ENCODE assay signal across 9 cellular contexts in genomic region chr1:172144445-172145060, GRCh38.
A peak's percentile ranks its signal among the peaks of the same experiment; 100 is the strongest.
DNase-seq lines count a peak whose midpoint lies in the region; ATAC-seq and TF ChIP-seq lines count a peak whose summit lies in the region.
"Had no signal": no experiment of that assay in that cellular context is flagged by ENCODE, and none has a peak within 500 bp of the region (broad histone marks: within the 10 kb centered on the region; RNA-seq: fewer than 3 reads in every experiment).

No MANE protein-coding gene starts in this region.

- peak overlapping the region; percentile 88 for H3K27ac Mint-ChIP-seq in stimulated activated effector memory CD8-positive, alpha-beta T cell treated with anti-CD3 and anti-CD28 coated beads, Interleukin-12 subunit alpha, Interleukin-12 subunit beta, amount 100 ng/mL, for 72 hours

- peak; percentile 79 for ATAC-seq in left lobe of liver
- ATAC-seq in stimulated activated effector memory CD8-positive, alpha-beta T cell treated with anti-CD3 and anti-CD28 coated beads, Interleukin-12 subunit alpha, Interleukin-12 subunit beta, amount 100 ng/mL, for 72 hours: no peak

- H3K4me1 Mint-ChIP-seq in stimulated activated effector memory CD8-positive, alpha-beta T cell treated with anti-CD3 and anti-CD28 coated beads, Interleukin-12 subunit alpha, Interleukin-12 subunit beta, amount 100 ng/mL, for 72 hours: peaks cover 17% of the 10 kb centered on the region

- H3K4me3 Mint-ChIP-seq in stimulated activated effector memory CD8-positive, alpha-beta T cell treated with anti-CD3 and anti-CD28 coated beads, Interleukin-12 subunit alpha, Interleukin-12 subunit beta, amount 100 ng/mL, for 72 hours: peak overlapping the region; percentile 2

- H3K4me3 ChIP-seq in brain microvascular endothelial cell (ENCODE audit: low read depth, low read length): peak overlapping the region; percentile 67

- H3K9me3 Mint-ChIP-seq in stimulated activated effector memory CD8-positive, alpha-beta T cell treated with anti-CD3 and anti-CD28 coated beads, Interleukin-12 subunit alpha, Interleukin-12 subunit beta, amount 100 ng/mL, for 72 hours: no peaks in the 10 kb centered on the region

- H3K36me3 ChIP-seq in brain microvascular endothelial cell (replicated peaks): no peaks in the 10 kb centered on the region

- DNase-seq in H4 (ENCODE audit: low spot score) (peak; percentile 81), brain microvascular endothelial cell (peak; percentile 93), left lobe of liver (ENCODE audit: low spot score) (peak; percentile 47), SHP77 treated with DMSO at 0.1 percent for 48 hours (lab: John Stamatoyannopoulos, UW) (no peak), KG1 (lab: John Stamatoyannopoulos, UW) (no peak), OCI-M1 (lab: John Stamatoyannopoulos, UW) (no peak)
- DNase-seq in stimulated activated effector memory CD8-positive, alpha-beta T cell treated with anti-CD3 and anti-CD28 coated beads, Interleukin-12 subunit alpha, Interleukin-12 subunit beta, amount 100 ng/mL, for 72 hours (ENCODE audit: low spot score in 2 of 2): no peak
- no peak for DNase-seq in activated CD8-positive, alpha-beta memory T cell treated with anti-CD3 and anti-CD28 coated beads for 24 hours
- DNase-seq: RPMI8226 had no signal

- no peak for TF ChIP-seq CTCF in brain microvascular endothelial cell (IDR thresholded peaks at IDR 0.05; ENCODE audit: low read depth, low read length, missing control alignments)

- in situ Hi-C loops in brain microvascular endothelial cell (cut with HindIII; ENCODE audit: low pct_ligation_motif_present, low sequenced_read_pairs): no loop called here

- peak overlapping the region; percentile 86 for H3K27ac ChIP-seq in brain microvascular endothelial cell

- no peaks in the 10 kb centered on the region for H3K36me3 Mint-ChIP-seq in stimulated activated effector memory CD8-positive, alpha-beta T cell treated with anti-CD3 and anti-CD28 coated beads, Interleukin-12 subunit alpha, Interleukin-12 subunit beta, amount 100 ng/mL, for 72 hours

- no peaks in the 10 kb centered on the region for H3K27me3 ChIP-seq in brain microvascular endothelial cell (replicated peaks)

Comparison
In these comparisons a context has a peak if more than half of its experiments do, and no peak if none do; other contexts are left out.
1. DNase-seq: peak in H4 (single experiment), brain microvascular endothelial cell (single experiment) and left lobe of liver (single experiment); none in stimulated activated effector memory CD8-positive, alpha-beta T cell treated with anti-CD3 and anti-CD28 coated beads, Interleukin-12 subunit alpha, Interleukin-12 subunit beta, amount 100 ng/mL, for 72 hours (0 of 2), SHP77 treated with DMSO at 0.1 percent for 48 hours (single experiment), activated CD8-positive, alpha-beta memory T cell treated with anti-CD3 and anti-CD28 coated beads for 24 hours (single experiment), KG1 (single experiment) and OCI-M1 (single experiment).